In the genomic region with DNA sequence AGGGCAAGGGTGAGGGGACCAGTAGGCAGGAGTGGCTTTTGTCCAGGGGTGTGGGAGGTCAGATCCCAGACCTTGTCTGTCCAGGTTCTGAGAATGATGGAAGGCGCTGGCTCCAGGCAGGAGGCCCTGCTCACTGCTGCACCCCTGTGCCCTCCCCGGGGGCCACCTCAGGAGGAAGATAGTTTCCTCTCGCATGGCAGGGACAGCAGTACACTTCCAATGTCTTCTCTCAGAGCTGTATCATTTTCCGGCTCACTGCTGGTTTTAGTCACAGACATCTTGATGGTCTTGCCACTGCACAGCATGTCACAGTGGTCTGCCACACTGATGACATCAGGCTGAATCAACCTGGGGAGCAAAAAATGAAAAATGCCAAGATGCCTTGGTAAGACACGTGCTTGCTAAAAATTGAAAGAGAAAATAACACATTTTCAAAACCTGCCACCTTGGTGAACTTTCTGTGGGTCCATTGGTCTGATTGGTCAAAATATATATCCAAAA, we compare ENCODE assay signal across 23 cellular contexts. TPM values are rescaled to one million over a fixed set of nuclear protein-coding genes. Genes with fewer than 3 reads are reported as not detected.
DNase-seq lines count a peak whose midpoint lies in the region; ATAC-seq and TF ChIP-seq lines count a peak whose summit lies in the region.
"Had no signal": no experiment of that assay in that cellular context is flagged by ENCODE, and none has a peak within 500 bp of the region (broad histone marks: within the 10 kb centered on the region; RNA-seq: fewer than 3 reads in every experiment).

No MANE protein-coding gene starts in this region.

- ATAC-seq in activated CD4-positive, CD25-positive, alpha-beta regulatory T cell treated with anti-CD3 and anti-CD28 coated beads, Interleukin-2, amount 50 U/mL, for 24 hours: peak; percentile 66 to 67
- ATAC-seq in GM18502 (IDR thresholded peaks at IDR 0.05; ENCODE audit: poor library complexity, unreplicated experiment): no peak
- no peak for ATAC-seq in WTC11
- ATAC-seq: GM12878 had no signal

- peaks cover 17% of the 10 kb centered on the region for H3K9me3 Mint-ChIP-seq in WTC11

- intact Hi-C loops in posterior vena cava (cut with DNase I): no loop called here

- H3K9me3 ChIP-seq in HEK293 (ENCODE audit: control insufficient read depth, insufficient read depth, low read depth, low read length): no peaks in the 10 kb centered on the region
- H3K9me3 ChIP-seq: thyroid gland had no signal

- H3K36me3 ChIP-seq in HEK293 (ENCODE audit: control insufficient read depth in 2 of 2, insufficient read depth in 1 of 2, low read length in 2 of 2): no peaks in the 10 kb centered on the region
- H3K36me3 ChIP-seq: thyroid gland had no signal

- H3K4me3 ChIP-seq in HEK293 (ENCODE audit: low read depth, low read length): no peak overlapping the region
- H3K4me3 ChIP-seq: GM12878, skin epidermis, thyroid gland had no signal

- no peak for TF ChIP-seq CTCF in HEK293 (tag by site-specific recombination; IDR thresholded peaks at IDR 0.05)
- TF ChIP-seq CTCF in WTC11 (IDR thresholded peaks at IDR 0.05): no peak

- no peak for DNase-seq in activated CD4-positive, CD25-positive, alpha-beta regulatory T cell (lab: John Stamatoyannopoulos, UW)
- peak; percentile 31 for DNase-seq in activated gamma-delta T cell treated with anti-CD3 and anti-CD28 coated beads, Interleukin-2, amount 50 U/mL, for 16 hours (ENCODE audit: low read depth)
- DNase-seq in posterior vena cava (ENCODE audit: low spot score) (peak; percentile 52), HT-29 (ENCODE audit: low spot score) (no peak), WTC11 (ENCODE audit: low spot score) (no peak)
- DNase-seq: 8988T; activated naive CD4-positive, alpha-beta T cell treated with Interleukin-2 at 50 U/mL for 16 hours; DMS 273 treated with DMSO at 0.1 percent for 48 hours; GDM1; mesenchymal stem cell; NCI-H774; stimulated activated CD4-positive, alpha-beta T cell treated with anti-CD3 and anti-CD28 coated beads, Interleukin-4, amount 100 ng/mL, for 1 hour; thyroid gland had no signal

- POLR2A ChIA-PET in HEK293 (lab: Yijun Ruan, JAX): no interaction called here
- POLR2A ChIA-PET in WTC11 (lab: Charles Lee): no interaction called here

- peaks cover 4% of the 10 kb centered on the region for H3K4me1 Mint-ChIP-seq in WTC11

- H3K4me3 Mint-ChIP-seq in WTC11: no peak overlapping the region
- H3K4me3 Mint-ChIP-seq: nephron had no signal

- no peak overlapping the region for H3K27ac Mint-ChIP-seq in WTC11
- H3K27ac Mint-ChIP-seq: nephron, progenitor cell of endocrine pancreas had no signal

- H3K27ac ChIP-seq in HEK293 (ENCODE audit: extremely low read depth, low read depth, low read length): no peak overlapping the region
- H3K27ac ChIP-seq: skin epidermis, thyroid gland had no signal

- H3K36me3 Mint-ChIP-seq in WTC11: peaks cover 10% of the 10 kb centered on the region

- peaks cover 81% of the 10 kb centered on the region for H3K27me3 Mint-ChIP-seq in WTC11 (ENCODE audit: low read depth)

- CTCF ChIA-PET in HEK293 (lab: Yijun Ruan, JAX) (interaction anchor here (0.7 kb wide), 1 partner anchor 41 kb away, joined by 3 read pairs; no protein-coding TSS in a partner anchor), WTC11 (lab: Charles Lee) (no interaction called here)

- peaks cover 3% of the 10 kb centered on the region; the same call in 1 of the 2 replicates for H3K4me1 ChIP-seq in HEK293 (ENCODE audit: control insufficient read depth, insufficient read depth, low read length)

TF ChIP-seq in HEK293, 187 proteins besides CTCF, POLR2A, EP300 and RAD21:
- TF ChIP-seq ZIC2 (tag by site-specific recombination; IDR thresholded peaks at IDR 0.05): peak; percentile 43; the same call in 1 of the 2 replicates
- TF ChIP-seq ZNF157 (tag by site-specific recombination; IDR thresholded peaks at IDR 0.05): peak; percentile 97
- no peak for TF ChIP-seq ZBTB20 (tag by site-specific recombination; IDR thresholded peaks at IDR 0.05)
- TF ChIP-seq ZNF248 (tag by site-specific recombination; IDR thresholded peaks at IDR 0.05): no peak
- TF ChIP-seq ZBTB8A (tag by site-specific recombination; IDR thresholded peaks at IDR 0.05): no peak

TF ChIP-seq in WTC11, 78 proteins besides CTCF, POLR2A, EP300 and RAD21:
- TF ChIP-seq JUN (CRISPR knock-in tag; IDR thresholded peaks at IDR 0.05): no peak
- TF ChIP-seq, protein P1, sequence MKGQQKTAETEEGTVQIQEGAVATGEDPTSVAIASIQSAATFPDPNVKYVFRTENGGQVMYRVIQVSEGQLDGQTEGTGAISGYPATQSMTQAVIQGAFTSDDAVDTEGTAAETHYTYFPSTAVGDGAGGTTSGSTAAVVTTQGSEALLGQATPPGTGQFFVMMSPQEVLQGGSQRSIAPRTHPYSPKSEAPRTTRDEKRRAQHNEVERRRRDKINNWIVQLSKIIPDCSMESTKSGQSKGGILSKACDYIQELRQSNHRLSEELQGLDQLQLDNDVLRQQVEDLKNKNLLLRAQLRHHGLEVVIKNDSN (CRISPR knock-in tag; IDR thresholded peaks at IDR 0.05): no peak
- TF ChIP-seq ZNF416 (CRISPR knock-in tag; IDR thresholded peaks at IDR 0.05): no peak

RNA-seq across cellular contexts. Expression of a gene that starts 3.3 kb away (rescaled TPM):
- under 1 TPM; 0.10 to 0.19 TPM for total RNA-seq in posterior vena cava
- total RNA-seq in HT-29 (2014; rRNA removed; shearing (Covaris generic)): not detected in 2 replicates
- 0.53 to 0.74 TPM (median 0.64 TPM) in 3 replicates for total RNA-seq in WTC11 (2021)
- total RNA-seq: GM12878, kidney epithelial cell, MCF 10A, progenitor cell of endocrine pancreas, RPMI7951 had no signal

Comparison
In these comparisons a context has a peak if more than half of its experiments do, and no peak if none do; other contexts are left out.
1. ATAC-seq: peak in activated CD4-positive, CD25-positive, alpha-beta regulatory T cell treated with anti-CD3 and anti-CD28 coated beads, Interleukin-2, amount 50 U/mL, for 24 hours (2 of 2); none in GM18502 (single experiment) and WTC11 (single experiment).
2. DNase-seq: peak in activated gamma-delta T cell treated with anti-CD3 and anti-CD28 coated beads, Interleukin-2, amount 50 U/mL, for 16 hours (single experiment) and posterior vena cava (single experiment); none in activated CD4-positive, CD25-positive, alpha-beta regulatory T cell (0 of 4), HT-29 (single experiment) and WTC11 (single experiment).